In genomic region chr11:18737642-18738041, GRCh38 we compare ENCODE assay signal across 36 cellular contexts. TPM values are rescaled to one million over a fixed set of nuclear protein-coding genes. Genes with fewer than 3 reads are reported as not detected.
"Had no signal": no experiment of that assay in that cellular context is flagged by ENCODE, and none has a peak within 500 bp of the region (broad histone marks: within the 10 kb centered on the region; RNA-seq: fewer than 3 reads in every experiment).

No MANE protein-coding gene starts in this region.

- ATAC-seq: Panc1, Right ventricle myocardium inferior, SK-N-SH treated with all-trans-retinoic acid at 6 μM for 48 hours had no signal

- H3K27me3 ChIP-seq: MG63 had no signal

- FAIRE-seq: RCC 7860 had no signal

- H3K4me3 ChIP-seq: MG63, PC-9, SJCRH30, SK-N-MC had no signal

- H3K27ac ChIP-seq: PC-9, RWPE1, SJCRH30, SK-N-MC had no signal

- H3K4me1 ChIP-seq: SJCRH30 had no signal

- H3K36me3 ChIP-seq: MG63, SJCRH30 had no signal

- H3K9me3 ChIP-seq: MG63, SJCRH30 had no signal

- H3K4me2 ChIP-seq: PC-9 had no signal

- H2AFZ ChIP-seq: PC-9 had no signal

- DNase-seq: Kasumi-1, KG1, MG63, NCI-H1048, NCI-H1092 treated with DMSO at 0.1 percent for 48 hours, NCI-H1105 treated with DMSO at 0.1 percent for 48 hours, NCI-H1417, NCI-H1436 treated with DMSO at 0.1 percent for 48 hours, NCI-H1694 treated with DMSO at 0.1 percent for 48 hours, NCI-H187 treated with DMSO at 0.1 percent for 48 hours, NCI-H2029, NCI-H2081, NCI-H2171 treated with DMSO at 0.1 percent for 48 hours, NCI-H2227 treated with DMSO at 0.1 percent for 48 hours, NCI-H345, NCI-H446, NCI-H510A, NCI-H524, NCI-H526, NCI-H69, NCI-H748 treated with DMSO at 0.1 percent for 48 hours, NCI-H82, PC-9, SHP77, SIG-M5, SJCRH30 had no signal

RNA-seq across cellular contexts. Expression of gene IGSF22, which starts 11.7 kb away (rescaled TPM):
- total RNA-seq: M059J, OCI-LY7, RPMI7951, SK-MEL-5 had no signal

RNA-seq across cellular contexts. Expression of gene PTPN5, which starts 54.0 kb away (rescaled TPM):
- total RNA-seq: M059J, OCI-LY7, PC-9, RPMI7951, SJCRH30, SK-MEL-5 had no signal
